ENCODE assay signal across 13 cellular contexts in genomic region chr2:217919781-217920351, GRCh38.
DNase-seq lines count a peak whose midpoint lies in the region; ATAC-seq, FAIRE-seq and TF ChIP-seq lines count a peak whose summit lies in the region.
"Had no signal": no experiment of that assay in that cellular context is flagged by ENCODE, and none has a peak within 500 bp of the region (broad histone marks: within the 10 kb centered on the region; RNA-seq: fewer than 3 reads in every experiment).

No MANE protein-coding gene starts in this region.

- no peaks in the 10 kb centered on the region for H3K9me3 Mint-ChIP-seq in osteocyte (ENCODE audit: unreplicated experiment)
- no peaks in the 10 kb centered on the region for H3K9me3 Mint-ChIP-seq in naive thymus-derived CD4-positive, alpha-beta T cell

- H3K79me2 ChIP-seq in ACC112 (ENCODE audit: control insufficient read depth, insufficient read depth, low read length, unreplicated experiment): peaks cover 71% of the 10 kb centered on the region

- H3K4me1 ChIP-seq in ACC112 (ENCODE audit: control insufficient read depth, insufficient read depth, low read length, unreplicated experiment) (peaks cover 47% of the 10 kb centered on the region), SJCRH30 (no peaks in the 10 kb centered on the region)
- no peaks in the 10 kb centered on the region for H3K4me1 ChIP-seq in naive thymus-derived CD4-positive, alpha-beta T cell (ENCODE audit: control insufficient read depth in 2 of 2, insufficient read depth in 2 of 2, low read length in 2 of 2)

- H3K4me3 ChIP-seq in ACC112 (ENCODE audit: low read depth, low read length): peak overlapping the region; percentile 4; the same call in 1 of the 2 replicates
- no peak overlapping the region for H3K4me3 ChIP-seq in SJCRH30
- H3K4me3 ChIP-seq in naive thymus-derived CD4-positive, alpha-beta T cell (ENCODE audit: low read length): no peak overlapping the region

- H3K27me3 Mint-ChIP-seq in osteocyte (ENCODE audit: unreplicated experiment): no peaks in the 10 kb centered on the region
- peaks cover 0 to 4% (median 2%) of the 10 kb centered on the region in 5 donors for H3K27me3 Mint-ChIP-seq in naive thymus-derived CD4-positive, alpha-beta T cell

- H3K4me3 Mint-ChIP-seq in osteocyte (ENCODE audit: unreplicated experiment): no peak overlapping the region
- H3K4me3 Mint-ChIP-seq in naive thymus-derived CD4-positive, alpha-beta T cell: no peak overlapping the region
- H3K4me3 Mint-ChIP-seq: B cell had no signal

- peaks cover 77% of the 10 kb centered on the region for H3K4me1 Mint-ChIP-seq in osteocyte (ENCODE audit: unreplicated experiment)
- H3K4me1 Mint-ChIP-seq in naive thymus-derived CD4-positive, alpha-beta T cell: no peaks in the 10 kb centered on the region
- H3K4me1 Mint-ChIP-seq: B cell had no signal

- H3K27ac ChIP-seq in ACC112 (ENCODE audit: low read depth, low read length): peak overlapping the region; percentile 70
- H3K27ac ChIP-seq in SJCRH30: no peak overlapping the region
- no peak overlapping the region for H3K27ac ChIP-seq in naive thymus-derived CD4-positive, alpha-beta T cell (ENCODE audit: low read depth, low read length)

- TF ChIP-seq CTCF in osteocyte (IDR thresholded peaks at IDR 0.05): no peak

- peak; percentile 80 for DNase-seq in RCC 7860 (ENCODE audit: low spot score)
- peak; percentile 95 for DNase-seq in glomerular visceral epithelial cell (ENCODE audit: extremely low spot score)
- no peak for DNase-seq in osteocyte (ENCODE audit: extremely low spot score, unreplicated experiment)
- DNase-seq in SHP77 (lab: John Stamatoyannopoulos, UW): no peak
- no peak for DNase-seq in SJCRH30
- no peak for DNase-seq in SW480 (ENCODE audit: low spot score)
- no peak for DNase-seq in naive thymus-derived CD4-positive, alpha-beta T cell
- DNase-seq: activated naive CD4-positive, alpha-beta T cell treated with anti-CD3 and anti-CD28 coated beads, Interleukin-2, amount 50 U/mL, for 16 hours; glutamatergic neuron; retina; T-helper 2 cell had no signal

- ATAC-seq in naive thymus-derived CD4-positive, alpha-beta T cell: no peak

- no peaks in the 10 kb centered on the region for H3K27me3 ChIP-seq in ACC112 (ENCODE audit: insufficient read depth, low read length)
- peaks cover 7% of the 10 kb centered on the region for H3K27me3 ChIP-seq in SJCRH30
- H3K27me3 ChIP-seq in naive thymus-derived CD4-positive, alpha-beta T cell (ENCODE audit: control insufficient read depth in 2 of 2, insufficient read depth in 2 of 2, low read length in 2 of 2): no peaks in the 10 kb centered on the region

- H3K36me3 ChIP-seq in ACC112 (ENCODE audit: insufficient read depth, low read length) (no peaks in the 10 kb centered on the region), SJCRH30 (no peaks in the 10 kb centered on the region)
- no peaks in the 10 kb centered on the region for H3K36me3 ChIP-seq in naive thymus-derived CD4-positive, alpha-beta T cell (ENCODE audit: control insufficient read depth in 2 of 3, insufficient read depth in 3 of 3, low read length in 3 of 3)

- POLR2A ChIA-PET in naive thymus-derived CD4-positive, alpha-beta T cell (lab: Charles Lee): no interaction called here

- H3K36me3 Mint-ChIP-seq in osteocyte (ENCODE audit: unreplicated experiment): peaks cover 14% of the 10 kb centered on the region
- no peaks in the 10 kb centered on the region for H3K36me3 Mint-ChIP-seq in naive thymus-derived CD4-positive, alpha-beta T cell

- H3K27ac Mint-ChIP-seq in osteocyte (ENCODE audit: unreplicated experiment): peak overlapping the region; percentile 53
- H3K27ac Mint-ChIP-seq in naive thymus-derived CD4-positive, alpha-beta T cell: no peak overlapping the region
- H3K27ac Mint-ChIP-seq: B cell had no signal

- no peaks in the 10 kb centered on the region for H3K9me3 ChIP-seq in SJCRH30 (replicated peaks)
- H3K9me3 ChIP-seq in naive thymus-derived CD4-positive, alpha-beta T cell (ENCODE audit: control insufficient read depth in 2 of 3, low read length in 3 of 3): no peaks in the 10 kb centered on the region

- CTCF ChIA-PET in naive thymus-derived CD4-positive, alpha-beta T cell (lab: Charles Lee): no interaction called here

- no peak for FAIRE-seq in RCC 7860 (lab: Jason Lieb, UNC)

- H2AFZ ChIP-seq in ACC112 (ENCODE audit: low read length, unreplicated experiment): no peak overlapping the region

- intact Hi-C loops in naive thymus-derived CD4-positive, alpha-beta T cell (cut with micrococcal nuclease): no loop called here

Comparison
In these comparisons a context has a peak if more than half of its experiments do, and no peak if none do; other contexts are left out.
1. DNase-seq: peak in RCC 7860 (single experiment) and glomerular visceral epithelial cell (single experiment); none in osteocyte (single experiment), SHP77 (0 of 2), SJCRH30 (0 of 2), SW480 (single experiment) and naive thymus-derived CD4-positive, alpha-beta T cell (0 of 9).